1 cellular context compared by ENCODE assay signal in the genomic region with DNA sequence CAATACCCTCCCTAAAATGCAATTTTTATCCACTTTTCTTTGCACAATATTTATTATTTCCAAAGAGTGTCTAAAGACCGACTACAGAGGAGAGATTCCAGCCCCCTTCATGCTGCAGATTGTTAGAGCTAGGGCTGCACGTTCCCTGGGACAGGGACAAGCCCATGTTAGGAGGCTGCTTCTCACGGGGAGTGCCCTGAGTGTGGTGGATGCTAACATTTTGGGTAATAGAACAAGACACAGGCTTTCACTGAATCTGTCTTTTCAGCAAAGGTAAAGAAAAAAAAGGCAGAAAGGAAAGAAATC.
TF ChIP-seq lines count a peak whose summit lies in the region.

No MANE protein-coding gene starts in this region.

TF ChIP-seq in HepG2, 621 proteins besides CTCF, POLR2A, EP300 and RAD21:
- TF ChIP-seq NONO (IDR thresholded peaks at IDR 0.05) (no peak), NONO (CRISPR knock-in tag; conservative IDR thresholded peaks at IDR 0.05) (no peak), PPARG (CRISPR knock-in tag; conservative IDR thresholded peaks at IDR 0.05) (no peak), MLLT10 (CRISPR knock-in tag; IDR thresholded peaks at IDR 0.05) (no peak), TOPORS (CRISPR knock-in tag; IDR thresholded peaks at IDR 0.05) (no peak), ZNF17 (CRISPR knock-in tag; IDR thresholded peaks at IDR 0.05) (no peak), ZNF558 (CRISPR knock-in tag; IDR thresholded peaks at IDR 0.05; ENCODE audit: borderline replicate concordance) (no peak), PAF1 (CRISPR knock-in tag; IDR thresholded peaks at IDR 0.05) (no peak), AFF4 (CRISPR knock-in tag; IDR thresholded peaks at IDR 0.05) (no peak), GLI4 (CRISPR knock-in tag; IDR thresholded peaks at IDR 0.05; ENCODE audit: borderline replicate concordance) (no peak), IRF2 (CRISPR knock-in tag; IDR thresholded peaks at IDR 0.05) (no peak), HMGA1 (CRISPR knock-in tag; conservative IDR thresholded peaks at IDR 0.05) (no peak)
- TF ChIP-seq, protein P1, sequence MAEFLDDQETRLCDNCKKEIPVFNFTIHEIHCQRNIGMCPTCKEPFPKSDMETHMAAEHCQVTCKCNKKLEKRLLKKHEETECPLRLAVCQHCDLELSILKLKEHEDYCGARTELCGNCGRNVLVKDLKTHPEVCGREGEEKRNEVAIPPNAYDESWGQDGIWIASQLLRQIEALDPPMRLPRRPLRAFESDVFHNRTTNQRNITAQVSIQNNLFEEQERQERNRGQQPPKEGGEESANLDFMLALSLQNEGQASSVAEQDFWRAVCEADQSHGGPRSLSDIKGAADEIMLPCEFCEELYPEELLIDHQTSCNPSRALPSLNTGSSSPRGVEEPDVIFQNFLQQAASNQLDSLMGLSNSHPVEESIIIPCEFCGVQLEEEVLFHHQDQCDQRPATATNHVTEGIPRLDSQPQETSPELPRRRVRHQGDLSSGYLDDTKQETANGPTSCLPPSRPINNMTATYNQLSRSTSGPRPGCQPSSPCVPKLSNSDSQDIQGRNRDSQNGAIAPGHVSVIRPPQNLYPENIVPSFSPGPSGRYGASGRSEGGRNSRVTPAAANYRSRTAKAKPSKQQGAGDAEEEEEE (CRISPR knock-in tag; IDR thresholded peaks at IDR 0.05; ENCODE audit: borderline replicate concordance) = no peak
- TF ChIP-seq, protein P2, sequence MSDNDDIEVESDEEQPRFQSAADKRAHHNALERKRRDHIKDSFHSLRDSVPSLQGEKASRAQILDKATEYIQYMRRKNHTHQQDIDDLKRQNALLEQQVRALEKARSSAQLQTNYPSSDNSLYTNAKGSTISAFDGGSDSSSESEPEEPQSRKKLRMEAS (IDR thresholded peaks at IDR 0.05) = no peak
TF ChIP-seq in HepG2: peak in this region for 0.
